In the genomic region with DNA sequence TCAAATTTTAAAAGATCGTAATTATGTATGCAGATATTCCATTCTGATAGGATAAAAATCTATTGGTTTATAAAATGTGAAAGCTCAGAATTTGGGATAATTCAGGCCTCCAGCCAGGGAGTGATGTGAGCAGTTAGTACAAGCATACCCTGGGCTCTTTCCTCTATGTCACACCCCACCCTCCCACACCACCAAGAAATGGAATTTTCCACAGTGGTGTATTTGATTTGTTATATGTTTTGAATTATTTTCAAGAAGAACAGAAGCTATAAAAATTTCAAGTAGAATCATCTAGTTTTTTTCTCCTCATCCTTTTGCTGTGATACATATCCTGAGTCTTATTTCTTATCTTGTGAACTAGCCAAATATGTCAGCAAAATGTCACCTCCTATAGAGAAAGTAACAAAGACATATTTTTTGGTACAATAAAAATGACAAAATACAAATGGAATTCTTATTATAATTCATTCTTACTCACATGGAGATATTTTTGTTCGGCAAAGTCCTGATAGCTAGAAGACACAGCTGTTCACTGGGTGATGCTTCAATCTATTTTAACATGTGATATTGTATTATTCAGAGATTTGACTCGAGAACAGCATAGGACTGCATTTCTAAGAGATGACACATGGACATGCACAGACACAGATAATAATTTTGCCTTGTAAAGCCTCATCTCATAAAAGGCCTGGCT, we compare ENCODE assay signal across 14 cellular contexts.
DNase-seq lines count a peak whose midpoint lies in the region; ATAC-seq, FAIRE-seq and TF ChIP-seq lines count a peak whose summit lies in the region.
"Had no signal": no experiment of that assay in that cellular context is flagged by ENCODE, and none has a peak within 500 bp of the region (broad histone marks: within the 10 kb centered on the region; RNA-seq: fewer than 3 reads in every experiment).

No MANE protein-coding gene starts in this region.

- H2BK5ac ChIP-seq in neuronal stem cell (ENCODE audit: low read length) = no peak overlapping the region

- POLR2A ChIA-PET in AG04450 (lab: Yijun Ruan, JAX) = interaction anchor here (0.6 to 1.7 kb wide), 2 partner anchors 14 to 40 kb away, joined by 4 to 5 read pairs; no protein-coding TSS in a partner anchor
- POLR2A ChIA-PET in HepG2 (lab: Yijun Ruan, JAX) = no interaction called here

- 44% methylated on average over 3 of the region's 3 CpGs for WGBS in hepatocyte (ENCODE audit: low lambda C conversion rate, missing lambda C conversion rate)
- 4% methylated on average over 3 of the region's 3 CpGs for WGBS in HepG2 (ENCODE audit: low lambda C conversion rate)
- no CpG with 5 or more reads among the region's 3 CpGs for WGBS in neuronal stem cell (ENCODE audit: extremely low coverage in 2 of 2, insufficient read length in 2 of 2, insufficient replicate concordance in 1 of 2), 2 donors

- FAIRE-seq in HepG2 (lab: Jason Lieb, UNC) = no peak

- H4K91ac ChIP-seq in neuronal stem cell (ENCODE audit: low read depth, low read length, poor library complexity) = no peak overlapping the region

- no peaks in the 10 kb centered on the region for H4K20me1 ChIP-seq in hepatocyte (ENCODE audit: insufficient read depth, poor library complexity, severe bottlenecking)
- no peaks in the 10 kb centered on the region for H4K20me1 ChIP-seq in HepG2 (ENCODE audit: insufficient read depth, low read length)

- H3K79me2 ChIP-seq in hepatocyte = no peaks in the 10 kb centered on the region
- H3K79me2 ChIP-seq in HepG2 (ENCODE audit: insufficient read depth, low read length) = no peaks in the 10 kb centered on the region

- DNase-seq in AG04450 (ENCODE audit: low read depth, low spot score) = peak; percentile 33
- peak; percentile 51 for DNase-seq in M059J (ENCODE audit: low read depth)
- DNase-seq in dorsolateral prefrontal cortex = peak in 1 of 10 donors; percentile 30
- DNase-seq in middle frontal gyrus (ENCODE audit: extremely low spot score, low spot score) = peak; percentile 24
- no peak for DNase-seq in hepatocyte (ENCODE audit: low spot score)
- DNase-seq in HepG2 (ENCODE audit: low spot score) = no peak
- no peak for DNase-seq in stimulated activated CD4-positive, alpha-beta T cell treated with anti-CD3 and anti-CD28 coated beads, Interleukin-4, amount 100 ng/mL, for 24 hours
- no peak for DNase-seq in neuronal stem cell (ENCODE audit: low spot score)
- DNase-seq: DMS79; NCI-H1417; stimulated activated naive CD8-positive, alpha-beta T cell treated with anti-CD3 and anti-CD28 coated beads, Interleukin-15, amount 100 ng/mL, for 72 hours had no signal

- H2AFZ ChIP-seq in hepatocyte (no peak overlapping the region), HepG2 (ENCODE audit: low read length) (no peak overlapping the region), neuronal stem cell (ENCODE audit: low read length) (no peak overlapping the region)

- H3K4me3 ChIP-seq in AG04450 (ENCODE audit: low read depth, low read length) (no peak overlapping the region), dorsolateral prefrontal cortex (no peak overlapping the region), hepatocyte (no peak overlapping the region), HepG2 (replicated peaks in 1 of 3; ENCODE audit: insufficient read depth in 1 of 3, low read depth in 2 of 3, low read length in 3 of 3) (no peak overlapping the region), neuronal stem cell (ENCODE audit: low read length in 2 of 2) (no peak overlapping the region)
- H3K4me3 ChIP-seq: breast epithelium, skin epidermis had no signal

- H4K8ac ChIP-seq in neuronal stem cell (ENCODE audit: low read depth, low read length) = no peak overlapping the region

- H3K9me3 ChIP-seq in AG04450 (ENCODE audit: control insufficient read depth, insufficient read depth, low read length) (no peaks in the 10 kb centered on the region), hepatocyte (ENCODE audit: low read depth) (no peaks in the 10 kb centered on the region), HepG2 (ENCODE audit: low read length) (no peaks in the 10 kb centered on the region), neuronal stem cell (replicated peaks in 1 of 2; ENCODE audit: control insufficient read depth in 2 of 2, insufficient read depth in 1 of 2, low read depth in 1 of 2, low read length in 2 of 2) (no peaks in the 10 kb centered on the region)
- H3K9me3 ChIP-seq: breast epithelium had no signal

- H3K14ac ChIP-seq in neuronal stem cell (ENCODE audit: low read length) = no peak overlapping the region

- H3K9me2 ChIP-seq in hepatocyte (replicated peaks; ENCODE audit: insufficient read depth) = no peaks in the 10 kb centered on the region

- H3K36me3 ChIP-seq in hepatocyte (replicated peaks; ENCODE audit: insufficient read depth, low read depth) = no peaks in the 10 kb centered on the region
- H3K36me3 ChIP-seq in HepG2 (replicated peaks in 1 of 2; ENCODE audit: control insufficient read depth in 1 of 2, insufficient read depth in 2 of 2, low read length in 2 of 2) = no peaks in the 10 kb centered on the region
- no peaks in the 10 kb centered on the region for H3K36me3 ChIP-seq in neuronal stem cell (replicated peaks in 1 of 2; ENCODE audit: control insufficient read depth in 2 of 2, insufficient read depth in 2 of 2, low read length in 2 of 2)
- H3K36me3 ChIP-seq: breast epithelium had no signal

- no peak overlapping the region for H2BK15ac ChIP-seq in neuronal stem cell (ENCODE audit: low read length)

- TF ChIP-seq CTCF in AG04450 (IDR thresholded peaks at IDR 0.05; ENCODE audit: low read depth, low read length) (no peak), dorsolateral prefrontal cortex (IDR thresholded peaks at IDR 0.05 in 54 of 56, conservative IDR thresholded peaks at IDR 0.05 in 2 of 56; ENCODE audit: low read depth in 1 of 56, partially characterized antibody in 56 of 56) (no peak), hepatocyte (IDR thresholded peaks at IDR 0.05; ENCODE audit: poor library complexity) (no peak), HepG2 (CRISPR knock-in tag; IDR thresholded peaks at IDR 0.05) (no peak)

- TF ChIP-seq EP300 in HepG2 (IDR thresholded peaks at IDR 0.05; ENCODE audit: low read depth in 2 of 2, low read length in 2 of 2) (no peak), HepG2 (CRISPR knock-in tag; IDR thresholded peaks at IDR 0.05; ENCODE audit: borderline replicate concordance) (no peak)

- CTCF ChIA-PET in AG04450 (lab: Charles Lee) = interaction anchor here (0.5 to 1.2 kb wide), 3 partner anchors 14 to 60 kb away, joined by 3 to 4 read pairs (median 4); no protein-coding TSS in a partner anchor
- CTCF ChIA-PET in HepG2 (lab: Yijun Ruan, JAX; ENCODE audit: low intra/inter-chr PET ratio, low total read pairs) = no interaction called here

- no peaks in the 10 kb centered on the region for H3K79me1 ChIP-seq in neuronal stem cell (ENCODE audit: low read depth, low read length)

- TF ChIP-seq RAD21 in HepG2 (CRISPR knock-in tag; IDR thresholded peaks at IDR 0.05) = no peak

- ATAC-seq in HepG2 = no peak
- ATAC-seq: natural killer cell treated with Interleukin-12 subunit alpha and Interleukin-12 subunit beta and Interleukin-15 and Interleukin-18, amount 100 ng/mL, for 72 hours; stimulated activated naive CD8-positive, alpha-beta T cell treated with anti-CD3 and anti-CD28 coated beads, Interleukin-15, amount 100 ng/mL, for 72 hours had no signal

- no peak overlapping the region for H3K9ac ChIP-seq in HepG2 (ENCODE audit: insufficient read depth, low read depth, low read length)
- H3K9ac ChIP-seq in neuronal stem cell (ENCODE audit: low read depth, low read length, poor library complexity) = no peak overlapping the region

- TF ChIP-seq POLR2A in HepG2 (IDR thresholded peaks at IDR 0.05; ENCODE audit: insufficient read depth in 1 of 2, low read depth in 2 of 2, low read length in 2 of 2) = no peak

- H3K18ac ChIP-seq in neuronal stem cell (ENCODE audit: low read length) = no peak overlapping the region

- H3K27me3 ChIP-seq in AG04450 (ENCODE audit: control insufficient read depth, insufficient read depth, low read length) (no peaks in the 10 kb centered on the region), dorsolateral prefrontal cortex (no peaks in the 10 kb centered on the region), hepatocyte (no peaks in the 10 kb centered on the region), HepG2 (ENCODE audit: control insufficient read depth in 1 of 2, insufficient read depth in 2 of 2, low read length in 2 of 2) (no peaks in the 10 kb centered on the region; a peak in 1 of 5 replicates), neuronal stem cell (ENCODE audit: control insufficient read depth in 3 of 3, insufficient read depth in 3 of 3, low read depth in 1 of 3, low read length in 3 of 3) (no peaks in the 10 kb centered on the region)
- H3K27me3 ChIP-seq: breast epithelium had no signal

- no peak overlapping the region for H2BK12ac ChIP-seq in neuronal stem cell (ENCODE audit: low read length)

- H3K4me2 ChIP-seq in hepatocyte (no peak overlapping the region), HepG2 (ENCODE audit: low read depth, low read length) (no peak overlapping the region), neuronal stem cell (ENCODE audit: insufficient read depth, low read length, poor library complexity, severe bottlenecking) (no peak overlapping the region)

- no peak overlapping the region for H2AK5ac ChIP-seq in neuronal stem cell (ENCODE audit: low read depth, low read length)

- in situ Hi-C loops in HepG2 (cut with HindIII; ENCODE audit: extremely low pct_ligation_motif_present, low pct_unique_long_range_greater_than_20kb) = no loop called here

- BruUV-seq in HepG2 (replicated peaks; lab: Mats Ljungman, UMichigan) = no TSS peak

- no peak overlapping the region for H3K4ac ChIP-seq in neuronal stem cell (ENCODE audit: low read length)

- H3K4me1 ChIP-seq in hepatocyte (ENCODE audit: insufficient read depth) = no peaks in the 10 kb centered on the region
- H3K4me1 ChIP-seq in HepG2 (ENCODE audit: insufficient read depth, low read length) = no peaks in the 10 kb centered on the region
- peaks cover 0 to 3% of the 10 kb centered on the region in 2 donors for H3K4me1 ChIP-seq in neuronal stem cell (ENCODE audit: control insufficient read depth in 2 of 2, insufficient read depth in 1 of 2, low read depth in 1 of 2, low read length in 2 of 2)
- H3K4me1 ChIP-seq: breast epithelium had no signal

- H3K23ac ChIP-seq in neuronal stem cell (ENCODE audit: low read depth, low read length, poor library complexity) = no peak overlapping the region

- peak overlapping the region; percentile 0 for H3K27ac ChIP-seq in AG04450 (ENCODE audit: low read depth, low read length)
- peak overlapping the region in 43 of 59 donors; percentile 2 to 80 (median 53) for H3K27ac ChIP-seq in dorsolateral prefrontal cortex
- no peak overlapping the region for H3K27ac ChIP-seq in hepatocyte
- no peak overlapping the region for H3K27ac ChIP-seq in HepG2 (ENCODE audit: extremely low read length, insufficient read depth, low read length)
- H3K27ac ChIP-seq in neuronal stem cell (replicated peaks; ENCODE audit: low read length) = no peak overlapping the region
- H3K27ac ChIP-seq: breast epithelium had no signal

- intact Hi-C loops in dorsolateral prefrontal cortex (cut with DNase I) = no loop called here
- intact Hi-C loops in HepG2 (cut with micrococcal nuclease; ENCODE audit: unreplicated experiment) = no loop called here

- no peak overlapping the region for H2BK120ac ChIP-seq in neuronal stem cell (ENCODE audit: low read depth, low read length)

TF ChIP-seq in HepG2, 621 proteins besides CTCF, POLR2A, EP300 and RAD21 (continues in another document):
- no peak for TF ChIP-seq TAF15 (IDR thresholded peaks at IDR 0.05; ENCODE audit: low read depth, low read length, poor library complexity, severe bottlenecking)
- TF ChIP-seq RFXAP (CRISPR knock-in tag; IDR thresholded peaks at IDR 0.05; ENCODE audit: borderline replicate concordance) = no peak

Comparison
In these comparisons a context has a peak if more than half of its experiments do, and no peak if none do; other contexts are left out.
1. DNase-seq: peak in AG04450 (single experiment), M059J (single experiment) and middle frontal gyrus (single experiment); none in hepatocyte (single experiment), HepG2 (single experiment), stimulated activated CD4-positive, alpha-beta T cell treated with anti-CD3 and anti-CD28 coated beads, Interleukin-4, amount 100 ng/mL, for 24 hours (single experiment) and neuronal stem cell (single experiment).
2. H3K27ac ChIP-seq: peak in AG04450 (single experiment) and dorsolateral prefrontal cortex (43 of 59); none in hepatocyte (single experiment), HepG2 (single experiment) and neuronal stem cell (single experiment).